In the genomic region with DNA sequence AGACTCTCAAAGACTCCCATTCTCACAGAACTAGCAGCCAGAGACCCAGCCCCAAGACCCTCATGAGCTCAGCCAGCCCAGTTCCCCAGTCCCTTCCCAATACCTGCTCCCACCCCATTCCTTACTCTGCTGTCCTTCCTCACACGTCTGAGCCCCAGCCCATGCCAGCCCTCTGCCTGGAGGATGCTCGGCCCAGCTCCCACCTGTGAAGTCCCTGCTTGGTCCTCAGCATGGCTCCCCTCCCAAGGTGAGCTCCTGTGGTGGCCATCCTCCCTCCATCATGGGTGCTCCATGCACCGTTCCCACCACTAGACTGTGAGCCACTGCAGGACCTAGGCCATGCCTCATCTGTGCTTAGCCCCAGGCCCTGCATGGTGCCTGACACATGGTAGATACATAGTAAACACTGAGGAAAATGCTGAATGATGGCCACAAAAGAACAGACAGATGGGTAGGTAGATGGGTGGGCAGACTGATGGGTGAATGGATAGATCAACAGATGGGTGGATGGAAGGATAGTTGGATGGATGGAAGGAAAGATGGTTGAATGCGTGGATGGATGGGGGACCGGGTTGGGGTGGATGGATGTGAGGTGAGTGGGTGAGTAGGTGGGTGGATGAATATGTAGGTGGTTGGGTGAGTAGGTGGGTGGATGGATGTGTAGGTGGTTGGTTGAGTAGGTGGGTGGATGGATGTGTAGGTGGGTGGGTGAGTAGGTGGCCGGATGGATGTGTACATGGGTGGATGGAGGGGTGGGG, we compare ENCODE assay signal across 24 cellular contexts.
"Had no signal": no experiment of that assay in that cellular context is flagged by ENCODE, and none has a peak within 500 bp of the region (broad histone marks: within the 10 kb centered on the region; RNA-seq: fewer than 3 reads in every experiment).

No MANE protein-coding gene starts in this region.

- H3K4me3 Mint-ChIP-seq: activated CD4-positive, alpha-beta memory T cell treated with anti-CD3 and anti-CD28 coated beads for 36 hours; activated naive CD4-positive, alpha-beta T cell treated with anti-CD3 and anti-CD28 coated beads, Interleukin-2, amount 10 ng/mL, durations not matched to agents 7 days and 5 days; activated naive CD8-positive, alpha-beta T cell; activated naive CD8-positive, alpha-beta T cell treated with anti-CD3 and anti-CD28 coated beads, Interleukin-2, amount 50 U/mL, for 24 hours; activated T-cell treated with anti-CD3 and anti-CD28 coated beads, Interleukin-2, amount 50 U/mL, for 4 hours; activated T-helper 1 cell treated with anti-CD3 and anti-CD28 coated beads, Interleukin-12 subunit alpha, Interleukin-12 subunit beta, Interleukin-2, Interleukin-4 antibody, amounts not matched to agents 30 ng/mL and 10 ng/mL and 1 ng/mL, durations not matched to agents 14 hours and 24 hours and 36 hours; brain; T-helper 1 cell treated with Interleukin-12 subunit alpha and Interleukin-12 subunit beta and Interleukin-4 antibody, amounts not matched to agents 30 μg/mL and 1 μg/mL, for 36 hours; T-helper 2 cell treated with Interferon-gamma antibody and Interleukin-4, amounts not matched to agents 5 μg/mL and 100 μg/mL, for 36 hours had no signal

- H3K9me3 Mint-ChIP-seq: activated CD4-positive, alpha-beta memory T cell treated with anti-CD3 and anti-CD28 coated beads for 36 hours; activated naive CD4-positive, alpha-beta T cell treated with anti-CD3 and anti-CD28 coated beads, Interleukin-2, amount 10 ng/mL, durations not matched to agents 7 days and 5 days; activated naive CD8-positive, alpha-beta T cell treated with anti-CD3 and anti-CD28 coated beads, Interleukin-2, amount 50 U/mL, for 24 hours; activated T-cell treated with anti-CD3 and anti-CD28 coated beads, Interleukin-2, amount 50 U/mL, for 4 hours; activated T-helper 1 cell treated with anti-CD3 and anti-CD28 coated beads, Interleukin-12 subunit alpha, Interleukin-12 subunit beta, Interleukin-2, Interleukin-4 antibody, amounts not matched to agents 30 ng/mL and 10 ng/mL and 1 ng/mL, durations not matched to agents 14 hours and 24 hours and 36 hours; brain; T-helper 1 cell treated with Interleukin-12 subunit alpha and Interleukin-12 subunit beta and Interleukin-4 antibody, amounts not matched to agents 30 μg/mL and 1 μg/mL, for 36 hours; T-helper 2 cell treated with Interferon-gamma antibody and Interleukin-4, amounts not matched to agents 5 μg/mL and 100 μg/mL, for 36 hours had no signal

- FAIRE-seq: TTC549 had no signal

- H3K36me3 ChIP-seq: SJCRH30 had no signal

- H3K27ac ChIP-seq: SJCRH30, SK-N-MC had no signal

- H3K4me1 Mint-ChIP-seq: activated naive CD4-positive, alpha-beta T cell treated with anti-CD3 and anti-CD28 coated beads, Interleukin-2, amount 10 ng/mL, durations not matched to agents 7 days and 5 days; activated naive CD8-positive, alpha-beta T cell treated with anti-CD3 and anti-CD28 coated beads, Interleukin-2, amount 50 U/mL, for 24 hours had no signal

- DNase-seq: activated CD4-positive, alpha-beta memory T cell treated with anti-CD3 and anti-CD28 coated beads for 36 hours; activated CD4-positive, alpha-beta T cell treated with anti-CD3 and anti-CD28 coated beads, Interleukin-2, amount 50 U/mL, for 1 hour; activated CD8-positive, alpha-beta memory T cell treated with anti-CD3 and anti-CD28 coated beads, Interleukin-2, amount 50 U/mL, for 4 hours; activated effector memory CD4-positive, alpha-beta T cell treated with Interleukin-2 at 50 U/mL for 16 hours; activated naive CD4-positive, alpha-beta T cell treated with anti-CD3 and anti-CD28 coated beads, Interleukin-2, amount 10 ng/mL, durations not matched to agents 7 days and 5 days; activated naive CD8-positive, alpha-beta T cell treated with anti-CD3 and anti-CD28 coated beads, Interleukin-2, amount 50 U/mL, for 24 hours; activated T-cell treated with anti-CD3 and anti-CD28 coated beads for 4 hours; activated T-cell treated with anti-CD3 and anti-CD28 coated beads, Interleukin-2, amount 50 U/mL, for 4 hours; central memory CD4-positive, alpha-beta T cell; Karpas-422; NCI-H1105 treated with DMSO at 0.1 percent for 48 hours; NCI-H1436 treated with DMSO at 0.1 percent for 48 hours; NCI-H2029; NCI-H524 treated with DMSO at 0.1 percent for 48 hours; SHP77; SJCRH30 had no signal

- H3K36me3 Mint-ChIP-seq: activated CD4-positive, alpha-beta memory T cell treated with anti-CD3 and anti-CD28 coated beads for 36 hours; activated naive CD4-positive, alpha-beta T cell treated with anti-CD3 and anti-CD28 coated beads, Interleukin-2, amount 10 ng/mL, durations not matched to agents 7 days and 5 days; activated naive CD8-positive, alpha-beta T cell; brain had no signal

- H3K27me3 ChIP-seq: SJCRH30 had no signal

- H3K9me3 ChIP-seq: SJCRH30 had no signal

- H3K27me3 Mint-ChIP-seq: activated CD4-positive, alpha-beta memory T cell treated with anti-CD3 and anti-CD28 coated beads for 36 hours; activated naive CD4-positive, alpha-beta T cell treated with anti-CD3 and anti-CD28 coated beads, Interleukin-2, amount 10 ng/mL, durations not matched to agents 7 days and 5 days; activated naive CD8-positive, alpha-beta T cell; activated naive CD8-positive, alpha-beta T cell treated with anti-CD3 and anti-CD28 coated beads, Interleukin-2, amount 50 U/mL, for 24 hours; brain had no signal

- H3K27ac Mint-ChIP-seq: activated CD4-positive, alpha-beta memory T cell treated with anti-CD3 and anti-CD28 coated beads for 36 hours; activated naive CD4-positive, alpha-beta T cell treated with anti-CD3 and anti-CD28 coated beads, Interleukin-2, amount 10 ng/mL, durations not matched to agents 7 days and 5 days; activated naive CD8-positive, alpha-beta T cell; activated naive CD8-positive, alpha-beta T cell treated with anti-CD3 and anti-CD28 coated beads, Interleukin-2, amount 50 U/mL, for 24 hours; activated T-helper 1 cell treated with anti-CD3 and anti-CD28 coated beads, Interleukin-12 subunit alpha, Interleukin-12 subunit beta, Interleukin-2, Interleukin-4 antibody, amounts not matched to agents 30 ng/mL and 10 ng/mL and 1 ng/mL, durations not matched to agents 14 hours and 24 hours and 36 hours; T-helper 1 cell treated with Interleukin-12 subunit alpha and Interleukin-12 subunit beta and Interleukin-4 antibody, amounts not matched to agents 30 μg/mL and 1 μg/mL, for 36 hours; T-helper 2 cell treated with Interferon-gamma antibody and Interleukin-4, amounts not matched to agents 5 μg/mL and 100 μg/mL, for 36 hours had no signal

- H3K4me1 ChIP-seq: SJCRH30 had no signal

- ATAC-seq: activated naive CD8-positive, alpha-beta T cell treated with anti-CD3 and anti-CD28 coated beads, Interleukin-2, amount 50 U/mL, for 24 hours; activated T-cell treated with anti-CD3 and anti-CD28 coated beads, Interleukin-2, amount 50 U/mL, for 4 hours; Panc1 had no signal

- H3K4me3 ChIP-seq: SJCRH30, SK-N-MC had no signal
